11 cellular contexts compared by ENCODE assay signal in the genomic region with DNA sequence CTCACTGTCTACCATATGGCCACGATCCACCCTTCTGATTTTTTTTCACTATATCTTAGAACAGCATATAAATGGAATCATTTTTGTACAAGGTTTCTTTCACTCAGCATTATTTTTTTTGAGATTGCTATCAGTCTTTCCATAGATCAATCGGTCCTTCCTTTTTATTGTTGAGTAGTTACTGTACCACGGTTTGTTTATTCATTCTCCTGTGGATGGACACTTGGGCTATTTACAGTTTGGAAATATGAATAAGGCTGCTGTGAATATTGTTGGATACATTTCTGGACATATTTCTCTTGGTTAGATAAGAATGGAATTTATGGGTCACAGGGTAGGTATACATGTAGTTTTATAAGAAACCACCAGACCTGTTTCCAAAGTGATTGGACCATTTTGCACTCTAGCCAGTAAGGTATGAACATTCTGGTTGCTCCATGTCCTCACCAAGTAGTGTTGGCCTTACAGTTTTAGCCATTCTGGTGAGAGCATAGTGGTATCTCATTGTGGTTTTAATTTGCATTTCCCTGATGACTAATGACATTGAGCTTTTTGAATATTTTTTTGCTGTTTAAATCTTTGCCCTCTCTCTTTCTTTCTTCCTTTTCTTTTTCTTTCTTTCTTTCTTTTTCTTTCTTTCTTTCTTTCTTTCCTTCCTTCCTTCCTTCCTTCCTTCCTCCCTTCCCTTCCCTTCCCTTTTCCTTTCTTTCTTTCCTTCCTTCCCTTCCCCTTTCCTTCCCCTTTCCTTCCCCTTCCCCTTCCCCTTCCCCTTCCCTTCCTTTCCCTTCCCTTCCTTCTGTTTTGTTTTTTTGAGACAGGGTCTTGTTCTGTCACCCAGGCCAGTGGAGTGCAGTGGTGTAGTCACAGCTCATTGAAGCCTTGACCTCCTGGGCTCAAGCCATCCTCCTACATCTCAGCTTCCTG.
DNase-seq lines count a peak whose midpoint lies in the region; ATAC-seq lines count a peak whose summit lies in the region.
"Had no signal": no experiment of that assay in that cellular context is flagged by ENCODE, and none has a peak within 500 bp of the region (broad histone marks: within the 10 kb centered on the region; RNA-seq: fewer than 3 reads in every experiment).

No MANE protein-coding gene starts in this region.

- intact Hi-C loops in head of caudate nucleus (cut with DNase I) = no loop called here

- DNase-seq in AG08395 (ENCODE audit: low spot score) = peak; percentile 50
- peak; percentile 67 for DNase-seq in astrocyte of the hippocampus (ENCODE audit: low read depth, low spot score)
- no peak for DNase-seq in NCI-H1105 treated with DMSO at 0.1 percent for 48 hours (lab: John Stamatoyannopoulos, UW)
- DNase-seq in NCI-H510A treated with DMSO at 0.1 percent for 48 hours (lab: John Stamatoyannopoulos, UW) = no peak
- DNase-seq in head of caudate nucleus = no peak
- no peak for DNase-seq in NOMO-1 (lab: John Stamatoyannopoulos, UW; ENCODE audit: unreplicated experiment in 2 of 2)
- DNase-seq: ACHN, MG63, ovary had no signal

- ATAC-seq in GM19324 (IDR thresholded peaks at IDR 0.05; ENCODE audit: low FRiP score, unreplicated experiment) (peak; percentile 52), HG03280 (IDR thresholded peaks at IDR 0.05; ENCODE audit: unreplicated experiment) (peak; percentile 56)

Comparison
In these comparisons a context has a peak if more than half of its experiments do, and no peak if none do; other contexts are left out.
1. DNase-seq: peak in AG08395 (single experiment) and astrocyte of the hippocampus (single experiment); none in NCI-H1105 treated with DMSO at 0.1 percent for 48 hours (single experiment), NCI-H510A treated with DMSO at 0.1 percent for 48 hours (single experiment), head of caudate nucleus (0 of 42) and NOMO-1 (0 of 2).